8 cellular contexts compared by ENCODE assay signal in genomic region chr9:122810306-122810946, GRCh38. TPM values are rescaled to one million over a fixed set of nuclear protein-coding genes. Genes with fewer than 3 reads are reported as not detected.
DNase-seq lines count a peak whose midpoint lies in the region; ATAC-seq, FAIRE-seq and TF ChIP-seq lines count a peak whose summit lies in the region.

No MANE protein-coding gene starts in this region.

- intact Hi-C loops in mammary epithelial cell (cut with micrococcal nuclease): loop anchor here (1.0 to 2.0 kb wide), 6 partner anchors 311 to 711 kb away; no protein-coding TSS in a partner anchor

- no peak overlapping the region for H3K9ac ChIP-seq in mammary epithelial cell (ENCODE audit: insufficient read depth, low read length)

- H3K4me2 ChIP-seq in A549 (no peak overlapping the region), mammary epithelial cell (ENCODE audit: insufficient read depth, low read depth, low read length) (no peak overlapping the region)

- 0 out of 3 replicates have a peak, but pooled peaks cover 4% of the 10 kb centered on the region for H3K4me1 ChIP-seq in A549
- H3K4me1 ChIP-seq in mammary epithelial cell (ENCODE audit: insufficient read depth, low read length): peaks cover 1% of the 10 kb centered on the region

- ATAC-seq in A549 (peak; percentile 91 to 97), GM18519 (IDR thresholded peaks at IDR 0.05; ENCODE audit: low FRiP score, unreplicated experiment) (peak; percentile 93), HG03135 (IDR thresholded peaks at IDR 0.05; ENCODE audit: unreplicated experiment) (peak; percentile 54)

- 2% methylated on average over 8 of the region's 8 CpGs for WGBS in A549 (ENCODE audit: missing lambda C conversion rate)
- 0% methylated on average over 8 of the region's 8 CpGs for WGBS in mammary epithelial cell (ENCODE audit: low coverage, missing lambda C conversion rate)

- peak; percentile 91 for TF ChIP-seq CTCF in A549 (IDR thresholded peaks at IDR 0.05)
- peak; percentile 43 for TF ChIP-seq CTCF in WI38 (IDR thresholded peaks at IDR 0.05; ENCODE audit: low read depth, low read length)
- TF ChIP-seq CTCF in mammary epithelial cell (conservative IDR thresholded peaks at IDR 0.05 in 1 of 2, IDR thresholded peaks at IDR 0.05 in 1 of 2; ENCODE audit: extremely low read depth in 1 of 2, insufficient read depth in 1 of 2, low read depth in 1 of 2, low read length in 2 of 2): peak; percentile 62 to 72

- H3K4me3 ChIP-seq in A549: no peak overlapping the region
- no peak overlapping the region for H3K4me3 ChIP-seq in WI38 (ENCODE audit: low read depth, low read length)
- H3K4me3 ChIP-seq in mammary epithelial cell (replicated peaks in 1 of 3; ENCODE audit: insufficient read depth in 1 of 3, low read depth in 2 of 3, low read length in 3 of 3): no peak overlapping the region

- dilution Hi-C loops in mammary epithelial cell (cut with HindIII; ENCODE audit: low sequenced_read_pairs): no loop called here

- TF ChIP-seq EP300 in A549 (IDR thresholded peaks at IDR 0.05): no peak

- H2AFZ ChIP-seq in mammary epithelial cell (ENCODE audit: low read depth, low read length): peak overlapping the region; percentile 2

- H3K9me3 ChIP-seq in A549 (0 out of 3 replicates have a peak, but pooled peaks cover 5% of the 10 kb centered on the region), mammary epithelial cell (replicated peaks; ENCODE audit: insufficient read depth, low read length) (no peaks in the 10 kb centered on the region)

- no peaks in the 10 kb centered on the region for H4K20me1 ChIP-seq in mammary epithelial cell (ENCODE audit: insufficient read depth, low read length)

- no peak for TF ChIP-seq POLR2A in A549 (IDR thresholded peaks at IDR 0.05; ENCODE audit: low read length)

- no peaks in the 10 kb centered on the region for H3K36me3 ChIP-seq in mammary epithelial cell (ENCODE audit: insufficient read depth, low read length)

- H3K27me3 ChIP-seq in mammary epithelial cell (ENCODE audit: insufficient read depth, low read length): no peaks in the 10 kb centered on the region

- DNase-seq in A549 (ENCODE audit: low read depth in 1 of 2, low spot score in 1 of 2) (peak; percentile 78 to 82), NCI-H2196 (lab: John Stamatoyannopoulos, UW; ENCODE audit: unreplicated experiment) (peak; percentile 85), mammary epithelial cell (peak; percentile 62)
- DNase-seq in stimulated activated CD4-positive, alpha-beta T cell treated with anti-CD3 and anti-CD28 coated beads, Interleukin-1b, Interleukin-23, amount 100 ng/mL, for 48 hours: peak; percentile 70

- H3K27ac ChIP-seq in A549 (no peak overlapping the region), mammary epithelial cell (ENCODE audit: insufficient read depth, low read depth, low read length) (no peak overlapping the region)

- CTCF ChIA-PET in A549 (lab: Yijun Ruan, JAX) (interaction anchor here (0.6 to 9.8 kb wide), 31 partner anchors 8 to 777 kb away, joined by 3 to 108 read pairs (median 4); no protein-coding TSS in a partner anchor), mammary epithelial cell (lab: Charles Lee; ENCODE audit: low non-redundant PET) (interaction anchor here (0.7 kb wide), 1 partner anchor 347 kb away, joined by 5 read pairs; no protein-coding TSS in a partner anchor)

- BruUV-seq in mammary epithelial cell (replicated peaks; lab: Mats Ljungman, UMichigan): no TSS peak

- TF ChIP-seq RAD21 in A549 (conservative IDR thresholded peaks at IDR 0.05 in 1 of 2, IDR thresholded peaks at IDR 0.05 in 1 of 2): peak; percentile 96 to 98

- peak; percentile 93 for FAIRE-seq in A549 (lab: Jason Lieb, UNC)
- FAIRE-seq in islet of Langerhans (lab: Jason Lieb, UNC): peak; percentile 92

- H3K79me2 ChIP-seq in mammary epithelial cell (ENCODE audit: insufficient read depth, low read length): no peaks in the 10 kb centered on the region

- in situ Hi-C loops in mammary epithelial cell (cut with MboI; ENCODE audit: low sequenced_read_pairs in 2 of 2): loop anchor here (5.0 to 25.0 kb wide), 4 partner anchors 343 to 723 kb away; partner anchors contain the start of gene TTLL11 (in 2 of the 2)

- POLR2A ChIA-PET in A549 (lab: Yijun Ruan, JAX): no interaction called here

TF ChIP-seq in A549, 52 proteins besides CTCF, POLR2A, EP300 and RAD21:
- TF ChIP-seq BHLHE40 (IDR thresholded peaks at IDR 0.05; ENCODE audit: low read depth, low read length) (no peak), SMC3 (IDR thresholded peaks at IDR 0.05) (peak; percentile 92)

RNA-seq across cellular contexts. Expression of gene OR1K1, which starts 10.5 kb away (rescaled TPM):
- not detected in 2 replicates for polyA plus RNA-seq in A549 (2011; rRNA removed)
- not detected in 2 replicates for polyA plus RNA-seq in A549 (2012; cell fraction: cytosol; rRNA removed)
- polyA plus RNA-seq in A549 (2012; cell fraction: nucleus; rRNA removed): not detected in 2 replicates
- not detected in 3 replicates for polyA plus RNA-seq in A549 (2017; fragmentation: RNase III; extraction: RNeasy Plus Mini Kit Qiagen cat#74134 plus additional on column Dnase treatment)
- not detected in 2 replicates for polyA minus RNA-seq in A549 (2011; rRNA and poly(A)+ RNA removed)
- total RNA-seq in mammary epithelial cell: not detected
- not detected for polyA plus RNA-seq in mammary epithelial cell
- polyA minus RNA-seq in mammary epithelial cell: not detected

RNA-seq across cellular contexts. Expression of gene PDCL, which starts 18.0 kb away (rescaled TPM):
- polyA plus RNA-seq in A549 (2011; rRNA removed) (14.2 and 18.8 TPM in 2 replicates), A549 (2017; fragmentation: RNase III; extraction: RNeasy Plus Mini Kit Qiagen cat#74134 plus additional on column Dnase treatment) (21.1 to 28.1 TPM (median 25.8 TPM) in 3 replicates), mammary epithelial cell (7.5 TPM)
- polyA plus RNA-seq in A549 (2012; cell fraction: cytosol; rRNA removed): 9.0 and 11.4 TPM in 2 replicates
- 3.9 and 5.0 TPM in 2 replicates for polyA plus RNA-seq in A549 (2012; cell fraction: nucleus; rRNA removed)
- 27.1 and 30.5 TPM in 2 replicates for polyA minus RNA-seq in A549 (2011; rRNA and poly(A)+ RNA removed)
- total RNA-seq in mammary epithelial cell: 10 to 100 TPM; 12.9 to 25.8 TPM
- 6.9 TPM for polyA minus RNA-seq in mammary epithelial cell

RNA-seq across cellular contexts. Expression of gene OR5C1, which starts 21.7 kb away (rescaled TPM):
- polyA plus RNA-seq in A549 (2011; rRNA removed) (not detected in 2 replicates), A549 (2017; fragmentation: RNase III; extraction: RNeasy Plus Mini Kit Qiagen cat#74134 plus additional on column Dnase treatment) (not detected in 3 replicates), mammary epithelial cell (not detected)
- polyA plus RNA-seq in A549 (2012; cell fraction: cytosol; rRNA removed): not detected in 2 replicates
- not detected in 2 replicates for polyA plus RNA-seq in A549 (2012; cell fraction: nucleus; rRNA removed)
- polyA minus RNA-seq in A549 (2011; rRNA and poly(A)+ RNA removed): not detected in 2 replicates
- not detected for total RNA-seq in mammary epithelial cell
- not detected for polyA minus RNA-seq in mammary epithelial cell
